ENCODE assay signal across 1 cellular context in genomic region chr6:137810554-137811120, GRCh38.
TF ChIP-seq lines count a peak whose summit lies in the region.

No MANE protein-coding gene starts in this region.

TF ChIP-seq in IMR-90, 13 proteins besides CTCF, POLR2A, EP300 and RAD21:
- no peak for TF ChIP-seq MAZ (IDR thresholded peaks at IDR 0.05; ENCODE audit: borderline replicate concordance, low read depth, low read length)
